13 cellular contexts compared by ENCODE assay signal in genomic region chr20:38871560-38871953, GRCh38. TPM values are rescaled to one million over a fixed set of nuclear protein-coding genes. Genes with fewer than 3 reads are reported as not detected.
DNase-seq lines count a peak whose midpoint lies in the region; ATAC-seq and TF ChIP-seq lines count a peak whose summit lies in the region.
"Had no signal": no experiment of that assay in that cellular context is flagged by ENCODE, and none has a peak within 500 bp of the region (broad histone marks: within the 10 kb centered on the region; RNA-seq: fewer than 3 reads in every experiment).

No MANE protein-coding gene starts in this region.

- POLR2A ChIA-PET in PC-9 (lab: Charles Lee; ENCODE audit: unreplicated experiment) = interaction anchor here (0.6 kb wide), 1 partner anchor 57 kb away, joined by 4 read pairs; no protein-coding TSS in a partner anchor

- H3K4me1 ChIP-seq in PC-9 (replicated peaks; ENCODE audit: insufficient read depth) = peaks cover 34% of the 10 kb centered on the region
- peaks cover 24 to 56% (median 45%) of the 10 kb centered on the region in 4 donors for H3K4me1 ChIP-seq in transverse colon
- H3K4me1 ChIP-seq: uterus had no signal

- no peaks in the 10 kb centered on the region for H3K36me3 ChIP-seq in PC-9 (ENCODE audit: low read depth)
- no peaks in the 10 kb centered on the region for H3K36me3 ChIP-seq in transverse colon
- H3K36me3 ChIP-seq: uterus had no signal

- no peak overlapping the region for H3K27ac Mint-ChIP-seq in activated naive CD4-positive, alpha-beta T cell treated with anti-CD3 and anti-CD28 coated beads, Interleukin-2, amount 50 U/mL, for 24 hours
- peak overlapping the region; percentile 99 to 100 for H3K27ac Mint-ChIP-seq in effector memory CD8-positive, alpha-beta T cell
- H3K27ac Mint-ChIP-seq: GM23338 had no signal

- H3K4me1 Mint-ChIP-seq in activated naive CD4-positive, alpha-beta T cell treated with anti-CD3 and anti-CD28 coated beads, Interleukin-2, amount 50 U/mL, for 24 hours = peaks cover 81% of the 10 kb centered on the region
- H3K4me1 Mint-ChIP-seq in effector memory CD8-positive, alpha-beta T cell (ENCODE audit: low read depth in 2 of 2) = peaks cover 56 to 80% of the 10 kb centered on the region in 2 donors

- intact Hi-C loops in PC-9 (cut with micrococcal nuclease; ENCODE audit: unreplicated experiment) (no loop called here), transverse colon (cut with DNase I; ENCODE audit: low total_unique reads) (no loop called here)

- H3K4me3 ChIP-seq in PC-9 (no peak overlapping the region), transverse colon (no peak overlapping the region)
- H3K4me3 ChIP-seq: GM23338, K562, lung, uterus had no signal

- no peak for TF ChIP-seq EP300 in transverse colon (IDR thresholded peaks at IDR 0.05; ENCODE audit: low read depth)

- no peak for TF ChIP-seq POLR2A in transverse colon (IDR thresholded peaks at IDR 0.05)

- ATAC-seq in effector memory CD8-positive, alpha-beta T cell (replicated peaks) = no peak
- no peak for ATAC-seq in HG02870 (IDR thresholded peaks at IDR 0.05; ENCODE audit: unreplicated experiment)
- ATAC-seq in HG02970 (IDR thresholded peaks at IDR 0.05; ENCODE audit: low FRiP score, unreplicated experiment) = no peak

- DNase-seq in activated naive CD4-positive, alpha-beta T cell treated with Interleukin-2 at 50 U/mL for 16 hours = no peak
- peak in 1 of 2 experiments; percentile 8 for DNase-seq in PC-9
- no peak for DNase-seq in effector memory CD8-positive, alpha-beta T cell
- no peak for DNase-seq in transverse colon
- no peak for DNase-seq in NCI-H748 treated with DMSO at 0.1 percent for 48 hours (lab: John Stamatoyannopoulos, UW)
- DNase-seq: activated gamma-delta T cell treated with Interleukin-2 at 50 U/mL for 16 hours, uterus had no signal

- BruUV-seq in PC-9 (replicated peaks; lab: Mats Ljungman, UMichigan) = no TSS peak

- H2AFZ ChIP-seq in PC-9 = no peak overlapping the region
- H2AFZ ChIP-seq: GM23338 had no signal

- no peaks in the 10 kb centered on the region for H3K9me2 ChIP-seq in PC-9 (ENCODE audit: insufficient read depth)

- TF ChIP-seq CTCF in PC-9 (conservative IDR thresholded peaks at IDR 0.05) (no peak), transverse colon (IDR thresholded peaks at IDR 0.05) (no peak)

- peak overlapping the region; percentile 63 for H3K4me3 Mint-ChIP-seq in activated naive CD4-positive, alpha-beta T cell treated with anti-CD3 and anti-CD28 coated beads, Interleukin-2, amount 50 U/mL, for 24 hours
- peak overlapping the region; percentile 45 to 93 for H3K4me3 Mint-ChIP-seq in effector memory CD8-positive, alpha-beta T cell
- H3K4me3 Mint-ChIP-seq: GM23338 had no signal

- H3K4me2 ChIP-seq in PC-9 = peak overlapping the region; percentile 56

- H3K27ac ChIP-seq in PC-9 (peak overlapping the region; percentile 62; the same call in 1 of the 2 replicates), transverse colon (peak overlapping the region; percentile 76 to 84 (median 78))
- H3K27ac ChIP-seq: uterus had no signal

- H3K9me3 Mint-ChIP-seq in activated naive CD4-positive, alpha-beta T cell treated with anti-CD3 and anti-CD28 coated beads, Interleukin-2, amount 50 U/mL, for 24 hours = no peaks in the 10 kb centered on the region
- no peaks in the 10 kb centered on the region for H3K9me3 Mint-ChIP-seq in effector memory CD8-positive, alpha-beta T cell

- no peaks in the 10 kb centered on the region for H3K27me3 Mint-ChIP-seq in activated naive CD4-positive, alpha-beta T cell treated with anti-CD3 and anti-CD28 coated beads, Interleukin-2, amount 50 U/mL, for 24 hours
- no peaks in the 10 kb centered on the region for H3K27me3 Mint-ChIP-seq in effector memory CD8-positive, alpha-beta T cell

- H3K9me3 ChIP-seq in PC-9 (ENCODE audit: insufficient read depth, low read depth) = no peaks in the 10 kb centered on the region
- no peaks in the 10 kb centered on the region for H3K9me3 ChIP-seq in transverse colon
- H3K9me3 ChIP-seq: uterus had no signal

- WGBS in transverse colon (ENCODE audit: low coverage in 1 of 2), 2 donors = 53 to 58% methylated on average over 2 to 3 of the region's 3 CpGs

- peaks cover 14% of the 10 kb centered on the region for H3K36me3 Mint-ChIP-seq in activated naive CD4-positive, alpha-beta T cell treated with anti-CD3 and anti-CD28 coated beads, Interleukin-2, amount 50 U/mL, for 24 hours
- H3K36me3 Mint-ChIP-seq in effector memory CD8-positive, alpha-beta T cell (ENCODE audit: insufficient read depth) = peaks cover 67% of the 10 kb centered on the region

- peaks cover 20% of the 10 kb centered on the region for H3F3A ChIP-seq in PC-9 (ENCODE audit: insufficient read depth, low read depth)

- CTCF ChIA-PET in PC-9 (lab: Charles Lee) = no interaction called here

- H4K20me1 ChIP-seq in PC-9 (ENCODE audit: insufficient read depth) = no peaks in the 10 kb centered on the region

- H3K27me3 ChIP-seq in PC-9 (ENCODE audit: insufficient read depth, low read depth) = no peaks in the 10 kb centered on the region
- H3K27me3 ChIP-seq in transverse colon = no peaks in the 10 kb centered on the region
- H3K27me3 ChIP-seq: uterus had no signal

- no peaks in the 10 kb centered on the region for H3K79me2 ChIP-seq in PC-9 (ENCODE audit: low read depth)

- in situ Hi-C loops in transverse colon (cut with MboI; ENCODE audit: low pct_ligation_motif_present in 1 of 4, low pct_unique_long_range_greater_than_20kb in 1 of 4, low sequenced_read_pairs in 3 of 4) = loop anchor here in 1 of 4 donors (10.0 kb wide), 1 partner anchor 67 kb away; the partner anchor contains the start of gene PPP1R16B

RNA-seq across cellular contexts. Expression of gene FAM83D, which starts 54.7 kb away (rescaled TPM):
- total RNA-seq in PC-9 (2021) = 44.6 and 57.3 TPM in 2 replicates
- total RNA-seq in transverse colon = 10 to 100 TPM in 3 of 4 donors, 1 to 10 TPM in 1; 7.2 to 42.3 (median 19.6) TPM
